Comparison of ENCODE assay signal across 21 cellular contexts in genomic region chr4:118881512-118882146, GRCh38.
"Had no signal": no experiment of that assay in that cellular context is flagged by ENCODE, and none has a peak within 500 bp of the region (broad histone marks: within the 10 kb centered on the region; RNA-seq: fewer than 3 reads in every experiment).

No MANE protein-coding gene starts in this region.

- H3K4me1 ChIP-seq: gastroesophageal sphincter, heart right ventricle, tibial nerve had no signal

- H3K36me3 ChIP-seq: brain microvascular endothelial cell, gastroesophageal sphincter, heart right ventricle, tibial nerve had no signal

- H3K9me3 ChIP-seq: gastroesophageal sphincter, tibial nerve had no signal

- H3K27me3 ChIP-seq: brain microvascular endothelial cell, gastroesophageal sphincter, heart right ventricle, tibial nerve had no signal

- DNase-seq: activated CD4-positive, alpha-beta T cell treated with anti-CD3 and anti-CD28 coated beads, Interleukin-2, amount 10 ng/mL, durations not matched to agents 24 days and 14 days; activated CD4-positive, CD25-positive, alpha-beta regulatory T cell; activated CD8-positive, alpha-beta T cell treated with anti-CD3 and anti-CD28 coated beads for 36 hours; activated effector memory CD4-positive, alpha-beta T cell treated with anti-CD3 and anti-CD28 coated beads, Interleukin-2, amount 50 U/mL, for 16 hours; activated naive CD4-positive, alpha-beta T cell treated with anti-CD3 and anti-CD28 coated beads, Interleukin-2, amount 50 U/mL, for 16 hours; activated T-cell treated with anti-CD3 and anti-CD28 coated beads, Interleukin-2, amount 50 U/mL, for 72 hours; aorta; brain microvascular endothelial cell; heart right ventricle; immature natural killer cell; mesenchymal stem cell; natural killer cell; occipital lobe; stimulated activated naive CD8-positive, alpha-beta T cell treated with anti-CD3 and anti-CD28 coated beads, Interleukin-15, Interleukin-2, amounts not matched to agents 100 U/mL and 50 U/mL, for 24 hours; substantia nigra; T-helper 1 cell; T-helper 9 cell had no signal

- ATAC-seq: activated CD8-positive, alpha-beta T cell treated with anti-CD3 and anti-CD28 coated beads for 36 hours; activated T-cell treated with anti-CD3 and anti-CD28 coated beads, Interleukin-2, amount 50 U/mL, for 72 hours; esophagus mucosa; gastroesophageal sphincter; heart right ventricle; natural killer cell; stimulated activated naive CD8-positive, alpha-beta T cell treated with anti-CD3 and anti-CD28 coated beads, Interleukin-15, Interleukin-2, amounts not matched to agents 100 U/mL and 50 U/mL, for 24 hours had no signal

- H3K4me3 ChIP-seq: coronary artery, gastroesophageal sphincter, heart right ventricle, tibial nerve had no signal

- H3K27ac ChIP-seq: brain microvascular endothelial cell, coronary artery, gastroesophageal sphincter, heart right ventricle, tibial nerve had no signal
